ENCODE assay signal across 1 cellular context in the genomic region with DNA sequence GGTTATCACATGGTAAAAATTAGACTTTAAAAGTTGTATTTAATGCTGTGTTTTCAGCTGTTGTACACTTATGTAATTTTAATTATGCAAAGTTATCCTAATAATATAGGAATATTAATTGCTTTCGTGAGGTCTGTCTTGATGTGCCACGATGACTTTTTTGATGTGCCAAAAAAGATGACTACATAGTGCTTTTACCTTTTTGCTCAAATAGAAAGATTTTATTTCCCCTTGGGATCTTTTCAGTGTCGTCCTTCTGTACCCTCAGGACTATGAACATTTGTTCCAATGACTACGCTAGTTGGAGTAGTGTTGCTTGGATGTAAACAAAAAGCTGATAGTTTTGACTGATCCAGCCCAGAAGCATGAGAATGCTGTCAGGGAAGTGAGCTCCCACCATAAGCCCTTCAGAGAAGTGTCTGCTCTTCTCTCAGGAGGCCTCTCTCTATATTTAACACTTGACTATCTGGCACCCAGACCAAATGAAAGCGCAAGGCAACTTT.
TF ChIP-seq lines count a peak whose summit lies in the region.

No MANE protein-coding gene starts in this region.

TF ChIP-seq in H1, 55 proteins besides CTCF, POLR2A, EP300 and RAD21:
- TF ChIP-seq TAF7 (optimal IDR thresholded peaks at IDR 0.05; ENCODE audit: borderline replicate concordance, low read depth, low read length) (no peak), SUZ12 (IDR thresholded peaks at IDR 0.05; ENCODE audit: low read length) (no peak), E2F6 (IDR thresholded peaks at IDR 0.05) (no peak), CTBP2 (IDR thresholded peaks at IDR 0.05; ENCODE audit: borderline replicate concordance, insufficient read depth, insufficient read length, low read length) (no peak), RXRA (IDR thresholded peaks at IDR 0.05; ENCODE audit: insufficient read depth, low read depth, low read length) (no peak), KDM5A (IDR thresholded peaks at IDR 0.05; ENCODE audit: low read length) (no peak), ZNF274 (IDR thresholded peaks at IDR 0.05; ENCODE audit: borderline replicate concordance, extremely low read depth, low read length) (no peak), EGR1 (IDR thresholded peaks at IDR 0.05; ENCODE audit: borderline replicate concordance, low read depth, low read length) (no peak)
